1 cellular context compared by ENCODE assay signal in the genomic region with DNA sequence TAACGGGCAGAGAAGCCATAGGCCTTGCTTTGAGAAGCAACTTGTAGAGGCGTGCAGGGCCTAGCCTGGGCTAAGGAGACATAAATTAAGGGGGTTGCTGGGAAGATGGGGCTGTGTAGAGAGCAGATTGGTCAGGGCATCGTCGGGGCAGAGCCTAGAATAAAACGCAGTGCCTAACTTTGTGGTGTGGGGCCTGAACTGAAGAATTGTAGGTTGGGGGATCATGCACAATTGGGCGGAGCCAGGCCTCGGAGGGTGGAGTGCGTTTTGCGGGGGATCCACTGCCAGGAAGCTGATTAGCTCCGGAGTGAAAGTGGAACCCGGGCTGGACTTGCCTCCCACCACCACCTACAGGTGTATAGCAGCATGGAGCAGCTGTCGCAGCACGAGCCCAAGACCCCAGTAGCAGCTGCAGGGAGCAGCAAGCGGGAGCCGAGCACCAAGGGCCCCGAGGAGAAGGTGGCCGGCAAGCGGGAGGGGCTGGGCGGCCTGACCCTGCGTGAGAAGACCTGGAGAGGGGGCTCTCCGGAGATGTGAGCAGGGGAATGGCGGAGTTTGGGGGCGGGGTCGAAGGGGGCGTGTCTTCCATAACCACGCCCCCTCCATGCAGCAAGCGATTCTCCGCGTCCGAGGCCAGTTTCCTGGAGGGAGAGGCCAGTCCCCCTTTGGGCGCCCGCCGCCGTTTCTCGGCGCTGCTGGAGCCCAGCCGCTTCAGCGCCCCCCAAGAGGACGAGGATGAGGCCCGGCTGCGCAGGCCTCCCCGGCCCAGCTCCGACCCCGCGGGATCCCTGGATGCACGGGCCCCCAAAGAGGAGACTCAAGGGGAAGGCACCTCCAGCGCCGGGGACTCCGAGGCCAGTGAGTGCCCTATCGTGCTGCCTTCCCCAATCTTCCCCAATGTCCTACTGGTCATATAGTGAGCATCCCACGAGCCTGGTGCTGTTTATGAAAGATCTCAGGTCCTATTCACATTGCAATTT.
TF ChIP-seq lines count a peak whose summit lies in the region.

No MANE protein-coding gene starts in this region.

TF ChIP-seq in GM23338, 12 proteins besides CTCF, POLR2A, EP300 and RAD21:
- TF ChIP-seq POLR2AphosphoS5 (IDR thresholded peaks at IDR 0.05; ENCODE audit: low read depth) (peak; percentile 69), NANOG (IDR thresholded peaks at IDR 0.05; ENCODE audit: borderline replicate concordance) (no peak), JUNB (IDR thresholded peaks at IDR 0.05; ENCODE audit: unreplicated experiment) (no peak), ZNF114 (CRISPR knock-in tag; IDR thresholded peaks at IDR 0.05) (no peak)
TF ChIP-seq in GM23338: peak in this region for 1.
